In genomic region chr19:49591731-49592485, GRCh38 we compare ENCODE assay signal across 8 cellular contexts. TPM values are rescaled to one million over a fixed set of nuclear protein-coding genes. Genes with fewer than 3 reads are reported as not detected.
A peak's percentile ranks its signal among the peaks of the same experiment; 100 is the strongest.
DNase-seq lines count a peak whose midpoint lies in the region; ATAC-seq, FAIRE-seq and TF ChIP-seq lines count a peak whose summit lies in the region.

No MANE protein-coding gene starts in this region.

- H3K9ac ChIP-seq in GM12878 (ENCODE audit: control insufficient read depth, insufficient read depth, low read length), result peak overlapping the region; percentile 85
- H3K9ac ChIP-seq in iPS-20b (ENCODE audit: low read depth, low read length), result peak overlapping the region; percentile 99

- peaks cover 28% of the 10 kb centered on the region for H3K79me2 ChIP-seq in GM12878 (ENCODE audit: control insufficient read depth, insufficient read depth, low read length)

- no peaks in the 10 kb centered on the region for H3K9me3 Mint-ChIP-seq in CD8-positive, alpha-beta T cell

- peak overlapping the region; percentile 40 for H3K27ac ChIP-seq in CD8-positive, alpha-beta T cell (ENCODE audit: low read depth, low read length)
- H3K27ac ChIP-seq in GM12878 (ENCODE audit: control insufficient read depth, insufficient read depth) (peak overlapping the region; percentile 72), iPS-20b (ENCODE audit: low read length) (peak overlapping the region; percentile 84), skin epidermis (peak overlapping the region; percentile 83 to 99 (median 95))

- intact Hi-C loops in CD8-positive, alpha-beta T cell (cut with DNase I, micrococcal nuclease), result loop anchor here (1.0 to 5.0 kb wide), 10 partner anchors 96 to 955 kb away; partner anchors contain the start of genes DBP (in 2 of the 2), GYS1 (in 2 of the 2), MED25 (in 2 of the 2) and RUVBL2 (in 2 of the 2)
- intact Hi-C loops in GM12878 (cut with micrococcal nuclease; ENCODE audit: unreplicated experiment), result loop anchor here (2.0 to 5.0 kb wide), 2 partner anchors 50 to 85 kb away; partner anchors contain the start of genes PRMT1, RRAS and SCAF1

- no peak for TF ChIP-seq POLR2A in GM12878 (IDR thresholded peaks at IDR 0.05; ENCODE audit: low read depth, low read length)

- TSS peak; percentile 62 for BruUV-seq in GM12878 (replicated peaks; lab: Mats Ljungman, UMichigan)

- peak in 4 of 7 experiments; percentile 53 to 73 (median 54) for DNase-seq in CD8-positive, alpha-beta T cell
- DNase-seq in HS-27A (ENCODE audit: low read depth) (peak; percentile 34), GM12878 (ENCODE audit: low read depth, low spot score) (no peak)

- RAD21 ChIA-PET in GM12878 (lab: Charles Lee; ENCODE audit: unreplicated experiment), result interaction anchor here (1.0 to 1.5 kb wide), 3 partner anchors 49 to 139 kb away, joined by 3 to 4 read pairs (median 4); partner anchors contain the start of gene RRAS

- H2AFZ ChIP-seq in GM12878 (ENCODE audit: control insufficient read depth, low read depth, low read length), result peak overlapping the region; percentile 34

- peak overlapping the region; percentile 91 for H3K4me3 Mint-ChIP-seq in CD8-positive, alpha-beta T cell

- peaks cover 36% of the 10 kb centered on the region for H3K4me1 Mint-ChIP-seq in CD8-positive, alpha-beta T cell (ENCODE audit: low read depth)

- no peak for TF ChIP-seq EP300 in GM12878 (IDR thresholded peaks at IDR 0.05; ENCODE audit: borderline replicate concordance in 1 of 2, control insufficient read depth in 1 of 2, low read depth in 2 of 2, low read length in 2 of 2)

- peak overlapping the region; percentile 94 for H3K27ac Mint-ChIP-seq in CD8-positive, alpha-beta T cell

- in situ Hi-C loops in GM12878 (cut with MboI), result no loop called here

- H3K4me2 ChIP-seq in GM12878 (ENCODE audit: control insufficient read depth, insufficient read depth), result peak overlapping the region; percentile 97

- peaks cover 23% of the 10 kb centered on the region for H3K4me1 ChIP-seq in CD8-positive, alpha-beta T cell (ENCODE audit: insufficient read depth, low read length)
- H3K4me1 ChIP-seq in GM12878 (ENCODE audit: control insufficient read depth, insufficient read depth, low read length) (peaks cover 15% of the 10 kb centered on the region), iPS-20b (ENCODE audit: insufficient read depth, low read length) (peaks cover 5% of the 10 kb centered on the region; the same call in 1 of the 2 replicates)

- ATAC-seq in CD8-positive, alpha-beta T cell, result no peak
- ATAC-seq in SK-N-SH treated with all-trans-retinoic acid at 6 μM for 48 hours (peak; percentile 0), GM12878 (no peak), GM19351 (IDR thresholded peaks at IDR 0.05; ENCODE audit: unreplicated experiment) (no peak), GM18517 (IDR thresholded peaks at IDR 0.05; ENCODE audit: unreplicated experiment) (no peak)

- no peaks in the 10 kb centered on the region for H3K9me3 ChIP-seq in CD8-positive, alpha-beta T cell (ENCODE audit: low read length)
- H3K9me3 ChIP-seq in GM12878 (replicated peaks; ENCODE audit: control insufficient read depth, insufficient read depth, low read length), result no peaks in the 10 kb centered on the region
- H3K9me3 ChIP-seq in iPS-20b (ENCODE audit: insufficient read depth, low read depth, low read length), result no peaks in the 10 kb centered on the region

- no peaks in the 10 kb centered on the region for H3K27me3 Mint-ChIP-seq in CD8-positive, alpha-beta T cell (ENCODE audit: low read depth)

- peak overlapping the region; percentile 95 for H3K4me3 ChIP-seq in CD8-positive, alpha-beta T cell (ENCODE audit: low read depth, low read length)
- H3K4me3 ChIP-seq in GM12878 (peak overlapping the region; percentile 89), iPS-20b (ENCODE audit: low read length) (peak overlapping the region; percentile 87), skin epidermis (peak overlapping the region; percentile 64 to 86 (median 82))

- FAIRE-seq in GM12878 (lab: Jason Lieb, UNC), result no peak

- SMC1A ChIA-PET in GM12878 (lab: Charles Lee; ENCODE audit: uncharacterized antibody, unreplicated experiment), result interaction anchor here (2.2 kb wide), 1 partner anchor 12 kb away, joined by 7 read pairs; the partner anchor contains the start of genes NOSIP and PRRG2

- WGBS in GM12878 (ENCODE audit: insufficient coverage, insufficient replicate concordance, low lambda C conversion rate, missing lambda C conversion rate), result under 1% methylated on average over 50 of the region's 51 CpGs

- no peak for TF ChIP-seq CTCF in CD8-positive, alpha-beta T cell (IDR thresholded peaks at IDR 0.05)
- TF ChIP-seq CTCF in GM12878 (IDR thresholded peaks at IDR 0.05 in 2 of 3, conservative IDR thresholded peaks at IDR 0.05 in 1 of 3; ENCODE audit: control insufficient read depth in 2 of 3, extremely low read depth in 1 of 3, insufficient read depth in 1 of 3, low read depth in 3 of 3, low read length in 3 of 3), result 0 out of 6 replicates have a peak, but pooled peaks of 1 of the 3 experiments have one; percentile 5

- POLR2A ChIA-PET in CD8-positive, alpha-beta T cell (lab: Charles Lee), result interaction anchor here (0.6 to 4.0 kb wide), 6 partner anchors 12 to 174 kb away, joined by 3 to 44 read pairs (median 5); partner anchors contain the start of genes NOSIP, PRRG2, RPS11 and RRAS
- POLR2A ChIA-PET in GM12878 (lab: Charles Lee), result interaction anchor here (0.5 to 4.8 kb wide), 7 partner anchors 11 to 276 kb away, joined by 3 to 49 read pairs (median 6); partner anchors contain the start of genes NOSIP, PNKP, PRMT1 and PRRG2

- CTCF ChIA-PET in CD8-positive, alpha-beta T cell (lab: Charles Lee), result interaction anchor here (0.6 kb wide), 1 partner anchor 79 kb away, joined by 3 read pairs; no protein-coding TSS in a partner anchor
- CTCF ChIA-PET in GM12878 (lab: Yijun Ruan, JAX), result interaction anchor here (1.0 kb wide), 2 partner anchors 45 to 48 kb away, joined by 4 to 5 read pairs; partner anchors contain the start of gene RRAS

- peaks cover 23% of the 10 kb centered on the region for H3K36me3 Mint-ChIP-seq in CD8-positive, alpha-beta T cell

- peaks cover 11% of the 10 kb centered on the region for H3K36me3 ChIP-seq in CD8-positive, alpha-beta T cell (ENCODE audit: insufficient read depth, low read length)
- H3K36me3 ChIP-seq in GM12878 (ENCODE audit: control insufficient read depth in 2 of 2, insufficient read depth in 2 of 2, low read length in 1 of 2) (peaks cover 0 to 12% of the 10 kb centered on the region in 2 experiments; a peak in 3 of 4 replicates), iPS-20b (ENCODE audit: insufficient read depth, low read depth, low read length) (peaks cover 26% of the 10 kb centered on the region)

- H4K20me1 ChIP-seq in GM12878 (ENCODE audit: control insufficient read depth, insufficient read depth), result peaks cover 3% of the 10 kb centered on the region; the same call in 1 of the 2 replicates

- TF ChIP-seq RAD21 in GM12878 (IDR thresholded peaks at IDR 0.05; ENCODE audit: insufficient read depth, low read depth, low read length), result no peak

- no peaks in the 10 kb centered on the region for H3K27me3 ChIP-seq in CD8-positive, alpha-beta T cell (ENCODE audit: insufficient read depth, low read length)
- H3K27me3 ChIP-seq in GM12878 (replicated peaks in 1 of 2; ENCODE audit: control insufficient read depth in 2 of 2, insufficient read depth in 2 of 2, low read length in 1 of 2), result no peaks in the 10 kb centered on the region
- no peaks in the 10 kb centered on the region for H3K27me3 ChIP-seq in iPS-20b (ENCODE audit: insufficient read depth, low read length)

RNA-seq across cellular contexts. Expression of gene PRR12, which starts 0.9 kb away (rescaled TPM):
- 10 to 100 TPM; 26.2 to 28.9 TPM for total RNA-seq in CD8-positive, alpha-beta T cell
- total RNA-seq in GM12878 (2013; cell fraction: nucleolus; rRNA removed), result 10.0 and 11.4 TPM in 2 replicates
- 1.5 and 1.8 TPM in 2 replicates for total RNA-seq in GM12878 (2014; rRNA removed)
- total RNA-seq in GM12878 (2014; rRNA removed; fragmentation: Illumina TruSeq; extraction: Trizol), result 0.83 and 0.94 TPM in 2 replicates
- total RNA-seq in GM12878 (2021), result 22.7 and 25.3 TPM in 2 replicates
- 1.4 TPM for polyA plus RNA-seq in GM12878 (2011; ENCODE audit: low read depth)
- polyA plus RNA-seq in GM12878 (2011; rRNA removed), result 0.13 and 0.30 TPM in 2 replicates
- 0.52 and 0.55 TPM in 2 replicates for polyA plus RNA-seq in GM12878 (2011; cell fraction: cytosol; rRNA removed)
- 2.6 and 6.4 TPM in 2 replicates for polyA plus RNA-seq in GM12878 (2011; cell fraction: nucleus; rRNA removed)
- 6.4 and 7.2 TPM in 2 replicates for polyA plus RNA-seq in GM12878 (2012)
- 0.78 and 2.6 TPM in 2 replicates for polyA plus RNA-seq in GM12878 (2014; fragmentation: Illumina TruSeq; extraction: Trizol)
- under 1 TPM; 0.02 to 0.11 TPM for polyA plus RNA-seq in GM12878 (2014; fragmentation: Nextera tagmentation; extraction: Ambion mirVana)
- polyA plus RNA-seq in GM12878 (2014; rRNA removed), result 5.4 and 8.5 TPM in 2 replicates
- polyA plus RNA-seq in GM12878 (2016; fragmentation: Nextera tagmentation; extraction: Ambion mirVana), result 1 to 10 TPM; 1.5 to 1.8 TPM
- 0.51 and 1.4 TPM in 2 replicates for polyA minus RNA-seq in GM12878 (2011; rRNA and poly(A)+ RNA removed)
- polyA minus RNA-seq in GM12878 (2011; cell fraction: cytosol; rRNA and poly(A)+ RNA removed), result 4.1 and 4.4 TPM in 2 replicates
- polyA minus RNA-seq in GM12878 (2011; cell fraction: nucleus; rRNA and poly(A)+ RNA removed), result 2.2 and 3.0 TPM in 2 replicates

RNA-seq across cellular contexts. Expression of gene PRRG2, which starts 10.8 kb away (rescaled TPM):
- total RNA-seq in CD8-positive, alpha-beta T cell, result 1 to 10 TPM in 1 of 2 experiments, under 1 TPM in 1; 0.52 to 1.4 TPM
- 1.2 and 2.2 TPM in 2 replicates for total RNA-seq in GM12878 (2013; cell fraction: nucleolus; rRNA removed)
- total RNA-seq in GM12878 (2014; rRNA removed) (1.3 TPM in 2 replicates), GM12878 (2014; rRNA removed; fragmentation: Illumina TruSeq; extraction: Trizol) (0.40 and 0.46 TPM in 2 replicates), GM12878 (2021) (0.82 and 1.6 TPM in 2 replicates)
- polyA plus RNA-seq in GM12878 (2011; ENCODE audit: low read depth), result 1.8 TPM
- polyA plus RNA-seq in GM12878 (2011; rRNA removed) (0.37 and 1.3 TPM in 2 replicates), GM12878 (2014; fragmentation: Illumina TruSeq; extraction: Trizol) (0.50 and 1.0 TPM in 2 replicates), GM12878 (2014; fragmentation: Nextera tagmentation; extraction: Ambion mirVana) (under 1 TPM; 0.09 to 0.21 TPM), GM12878 (2014; rRNA removed) (1.6 and 2.1 TPM in 2 replicates), GM12878 (2016; fragmentation: Nextera tagmentation; extraction: Ambion mirVana) (1 to 10 TPM in 1 of 2 experiments, under 1 TPM in 1; 0.66 to 1.1 TPM)
- polyA plus RNA-seq in GM12878 (2011; cell fraction: cytosol; rRNA removed), result 1.3 and 1.6 TPM in 2 replicates
- 1.1 and 1.4 TPM in 2 replicates for polyA plus RNA-seq in GM12878 (2011; cell fraction: nucleus; rRNA removed)
- 0.76 and 1.0 TPM in 2 replicates for polyA plus RNA-seq in GM12878 (2012)
- polyA minus RNA-seq in GM12878 (2011; rRNA and poly(A)+ RNA removed), result 0.44 and 2.5 TPM in 2 replicates
- 1.1 and 1.8 TPM in 2 replicates for polyA minus RNA-seq in GM12878 (2011; cell fraction: cytosol; rRNA and poly(A)+ RNA removed)
- 2.4 and 4.3 TPM in 2 replicates for polyA minus RNA-seq in GM12878 (2011; cell fraction: nucleus; rRNA and poly(A)+ RNA removed)

RNA-seq across cellular contexts. Expression of gene NOSIP, which starts 11.6 kb away (rescaled TPM):
- 100 to 1,000 TPM; 103 to 110 TPM for total RNA-seq in CD8-positive, alpha-beta T cell
- total RNA-seq in GM12878 (2013; cell fraction: nucleolus; rRNA removed), result 16.5 and 19.8 TPM in 2 replicates
- total RNA-seq in GM12878 (2014; rRNA removed), result 68.6 and 75.3 TPM in 2 replicates
- 34.2 and 38.6 TPM in 2 replicates for total RNA-seq in GM12878 (2014; rRNA removed; fragmentation: Illumina TruSeq; extraction: Trizol)
- total RNA-seq in GM12878 (2021), result 51.8 and 55.0 TPM in 2 replicates
- 19.9 TPM for polyA plus RNA-seq in GM12878 (2011; ENCODE audit: low read depth)
- 25.0 and 45.1 TPM in 2 replicates for polyA plus RNA-seq in GM12878 (2011; rRNA removed)
- 81.2 and 120 TPM in 2 replicates for polyA plus RNA-seq in GM12878 (2011; cell fraction: cytosol; rRNA removed)
- polyA plus RNA-seq in GM12878 (2011; cell fraction: nucleus; rRNA removed), result 97.3 and 127 TPM in 2 replicates
- 45.3 and 48.3 TPM in 2 replicates for polyA plus RNA-seq in GM12878 (2012)
- 12.4 and 27.9 TPM in 2 replicates for polyA plus RNA-seq in GM12878 (2014; fragmentation: Illumina TruSeq; extraction: Trizol)
- polyA plus RNA-seq in GM12878 (2014; fragmentation: Nextera tagmentation; extraction: Ambion mirVana), result 10 to 100 TPM in 1 of 2 experiments, 1 to 10 TPM in 1; 7.2 to 20.1 TPM
- polyA plus RNA-seq in GM12878 (2014; rRNA removed), result 65.5 and 70.6 TPM in 2 replicates
- 10 to 100 TPM; 75.8 to 85.5 TPM for polyA plus RNA-seq in GM12878 (2016; fragmentation: Nextera tagmentation; extraction: Ambion mirVana)
- 44.5 and 78.1 TPM in 2 replicates for polyA minus RNA-seq in GM12878 (2011; rRNA and poly(A)+ RNA removed)
- 20.8 and 31.5 TPM in 2 replicates for polyA minus RNA-seq in GM12878 (2011; cell fraction: cytosol; rRNA and poly(A)+ RNA removed)
- polyA minus RNA-seq in GM12878 (2011; cell fraction: nucleus; rRNA and poly(A)+ RNA removed), result 16.6 and 24.8 TPM in 2 replicates

RNA-seq across cellular contexts. Expression of gene RRAS, which starts 48.0 kb away (rescaled TPM):
- 1 to 10 TPM; 3.6 to 4.9 TPM for total RNA-seq in CD8-positive, alpha-beta T cell
- 0.91 TPM in 1 of 2 replicates, not detected in the other for total RNA-seq in GM12878 (2013; cell fraction: nucleolus; rRNA removed)
- total RNA-seq in GM12878 (2014; rRNA removed) (1.0 and 1.8 TPM in 2 replicates), GM12878 (2014; rRNA removed; fragmentation: Illumina TruSeq; extraction: Trizol) (1.1 TPM in 2 replicates), GM12878 (2021) (1.3 and 1.8 TPM in 2 replicates)
- polyA plus RNA-seq in GM12878 (2011; ENCODE audit: low read depth), result 3.2 TPM
- polyA plus RNA-seq in GM12878 (2011; rRNA removed) (2.3 and 4.1 TPM in 2 replicates), GM12878 (2014; fragmentation: Illumina TruSeq; extraction: Trizol) (1.1 TPM in 1 of 2 replicates, not detected in the other), GM12878 (2014; fragmentation: Nextera tagmentation; extraction: Ambion mirVana) (under 1 TPM; 0.24 to 0.29 TPM), GM12878 (2014; rRNA removed) (4.0 and 5.8 TPM in 2 replicates), GM12878 (2016; fragmentation: Nextera tagmentation; extraction: Ambion mirVana) (1 to 10 TPM; 1.9 to 2.2 TPM)
- 7.4 and 9.2 TPM in 2 replicates for polyA plus RNA-seq in GM12878 (2011; cell fraction: cytosol; rRNA removed)
- 5.0 and 5.9 TPM in 2 replicates for polyA plus RNA-seq in GM12878 (2011; cell fraction: nucleus; rRNA removed)
- polyA plus RNA-seq in GM12878 (2012), result 7.4 and 8.5 TPM in 2 replicates
- 0.95 and 3.3 TPM in 2 replicates for polyA minus RNA-seq in GM12878 (2011; rRNA and poly(A)+ RNA removed)
- 2.4 and 2.6 TPM in 2 replicates for polyA minus RNA-seq in GM12878 (2011; cell fraction: cytosol; rRNA and poly(A)+ RNA removed)
- polyA minus RNA-seq in GM12878 (2011; cell fraction: nucleus; rRNA and poly(A)+ RNA removed), result 0.60 and 0.67 TPM in 2 replicates

RNA-seq across cellular contexts. Expression of gene SCAF1, which starts 50.1 kb away (rescaled TPM):
- 10 to 100 TPM; 30.2 to 33.3 TPM for total RNA-seq in CD8-positive, alpha-beta T cell
- 17.2 and 18.6 TPM in 2 replicates for total RNA-seq in GM12878 (2013; cell fraction: nucleolus; rRNA removed)
- total RNA-seq in GM12878 (2014; rRNA removed), result 5.7 and 6.4 TPM in 2 replicates
- 2.5 and 3.5 TPM in 2 replicates for total RNA-seq in GM12878 (2014; rRNA removed; fragmentation: Illumina TruSeq; extraction: Trizol)
- total RNA-seq in GM12878 (2021), result 66.9 and 77.0 TPM in 2 replicates
- 8.9 TPM for polyA plus RNA-seq in GM12878 (2011; ENCODE audit: low read depth)
- 1.3 and 2.1 TPM in 2 replicates for polyA plus RNA-seq in GM12878 (2011; rRNA removed)
- polyA plus RNA-seq in GM12878 (2011; cell fraction: cytosol; rRNA removed), result 5.1 and 5.9 TPM in 2 replicates
- polyA plus RNA-seq in GM12878 (2011; cell fraction: nucleus; rRNA removed), result 21.9 and 33.3 TPM in 2 replicates
- 24.6 and 26.6 TPM in 2 replicates for polyA plus RNA-seq in GM12878 (2012)
- polyA plus RNA-seq in GM12878 (2014; fragmentation: Illumina TruSeq; extraction: Trizol), result 0.40 and 4.2 TPM in 2 replicates
- under 1 TPM; 0.18 to 0.24 TPM for polyA plus RNA-seq in GM12878 (2014; fragmentation: Nextera tagmentation; extraction: Ambion mirVana)
- 12.2 and 18.5 TPM in 2 replicates for polyA plus RNA-seq in GM12878 (2014; rRNA removed)
- polyA plus RNA-seq in GM12878 (2016; fragmentation: Nextera tagmentation; extraction: Ambion mirVana), result 1 to 10 TPM; 7.1 to 9.3 TPM
- polyA minus RNA-seq in GM12878 (2011; rRNA and poly(A)+ RNA removed), result 1.0 and 4.3 TPM in 2 replicates
- 4.6 and 5.6 TPM in 2 replicates for polyA minus RNA-seq in GM12878 (2011; cell fraction: cytosol; rRNA and poly(A)+ RNA removed)
- 2.2 and 3.4 TPM in 2 replicates for polyA minus RNA-seq in GM12878 (2011; cell fraction: nucleus; rRNA and poly(A)+ RNA removed)

Comparison
In these comparisons a context has a peak if more than half of its experiments do, and no peak if none do; other contexts are left out.
1. H3K27ac ChIP-seq: peak in every context shown above with its lines; median percentile 95 in skin epidermis; 84 in iPS-20b; 72 in GM12878; 40 in CD8-positive, alpha-beta T cell.